In genomic region chr17:670286-670685, GRCh38 we compare ENCODE assay signal across 24 cellular contexts.
"Had no signal": no experiment of that assay in that cellular context is flagged by ENCODE, and none has a peak within 500 bp of the region (broad histone marks: within the 10 kb centered on the region; RNA-seq: fewer than 3 reads in every experiment).

No MANE protein-coding gene starts in this region.

- H3K36me3 Mint-ChIP-seq: natural killer cell had no signal

- H3K27me3 ChIP-seq: colonic mucosa, gastrocnemius medialis, ovary, sigmoid colon, testis, tibial artery, upper lobe of left lung had no signal

- H3K27ac ChIP-seq: colonic mucosa, epithelial cell of prostate, gastrocnemius medialis, lower lobe of right lung, ovary, psoas muscle, sigmoid colon, testis, tibial artery had no signal

- H3K4me1 ChIP-seq: colonic mucosa, gastrocnemius medialis, lower lobe of right lung, psoas muscle, testis, tibial artery had no signal

- DNase-seq: colonic mucosa; effector CD8-positive, alpha-beta T cell; endodermal cell; foreskin fibroblast; gastrocnemius medialis; left ventricle myocardium superior; lower lobe of right lung; natural killer cell; ovary; posterior cingulate gyrus; psoas muscle; right cardiac atrium; sigmoid colon; stimulated activated CD4-positive, alpha-beta T cell treated with anti-CD3 and anti-CD28 coated beads, Interleukin-2, amount 100 ng/mL, for 24 hours; stimulated activated CD4-positive, alpha-beta T cell treated with anti-CD3 and anti-CD28 coated beads, Interleukin-4, amount 100 ng/mL, for 24 hours; stimulated activated naive CD8-positive, alpha-beta T cell treated with anti-CD3 and anti-CD28 coated beads, Interleukin-15, Interleukin-2, amounts not matched to agents 100 U/mL and 50 U/mL, for 24 hours; substantia nigra; testis; tibial artery; upper lobe of left lung had no signal

- H3K9me3 ChIP-seq: colonic mucosa, gastrocnemius medialis, lower lobe of right lung, ovary, psoas muscle, sigmoid colon, testis, tibial artery, upper lobe of left lung had no signal

- H3K36me3 ChIP-seq: colonic mucosa, ovary had no signal

- H3K4me3 Mint-ChIP-seq: dendritic cell treated with granulocyte-macrophage colony-stimulating factor and Interleukin-4, amounts not matched to agents 40 ng/mL and 50 ng/mL, for 4 days; endodermal cell; natural killer cell; neural crest cell; stimulated activated memory B cell treated with anti-CD40 and anti-IgM and Interleukin-4, amounts not matched to agents 10 μg/mL and 1 μg/mL and 100 μg/mL, for 72 hours had no signal

- H3K27me3 Mint-ChIP-seq: dendritic cell treated with granulocyte-macrophage colony-stimulating factor and Interleukin-4, amounts not matched to agents 40 ng/mL and 50 ng/mL, for 4 days; stimulated activated memory B cell treated with anti-CD40 and anti-IgM and Interleukin-4, amounts not matched to agents 10 μg/mL and 1 μg/mL and 100 μg/mL, for 72 hours had no signal

- H3K27ac Mint-ChIP-seq: dendritic cell treated with granulocyte-macrophage colony-stimulating factor and Interleukin-4, amounts not matched to agents 40 ng/mL and 50 ng/mL, for 4 days; endodermal cell; natural killer cell; stimulated activated memory B cell treated with anti-CD40 and anti-IgM and Interleukin-4, amounts not matched to agents 10 μg/mL and 1 μg/mL and 100 μg/mL, for 72 hours had no signal

- H3K9me3 Mint-ChIP-seq: dendritic cell treated with granulocyte-macrophage colony-stimulating factor and Interleukin-4, amounts not matched to agents 40 ng/mL and 50 ng/mL, for 4 days; endodermal cell; natural killer cell; neural crest cell; stimulated activated memory B cell treated with anti-CD40 and anti-IgM and Interleukin-4, amounts not matched to agents 10 μg/mL and 1 μg/mL and 100 μg/mL, for 72 hours had no signal

- H3K4me3 ChIP-seq: colonic mucosa, gastrocnemius medialis, lower lobe of right lung, ovary, psoas muscle, sigmoid colon, testis, tibial artery, upper lobe of left lung had no signal
